In genomic region chr2:145729481-145729880, GRCh38 we compare ENCODE assay signal across 22 cellular contexts.
DNase-seq lines count a peak whose midpoint lies in the region; ATAC-seq, FAIRE-seq and TF ChIP-seq lines count a peak whose summit lies in the region.
"Had no signal": no experiment of that assay in that cellular context is flagged by ENCODE, and none has a peak within 500 bp of the region (broad histone marks: within the 10 kb centered on the region; RNA-seq: fewer than 3 reads in every experiment).

No MANE protein-coding gene starts in this region.

- no peaks in the 10 kb centered on the region for H3K27me3 Mint-ChIP-seq in osteocyte (ENCODE audit: unreplicated experiment)
- H3K27me3 Mint-ChIP-seq: B cell; CD4-positive, alpha-beta T cell had no signal

- ATAC-seq in HepG2 (peak; percentile 46; the same call in 2 of the 3 replicates), right lobe of liver (no peak), left lung (peak; percentile 53), HG03378 (IDR thresholded peaks at IDR 0.05; ENCODE audit: unreplicated experiment) (no peak)
- ATAC-seq: A549; CD8-positive, alpha-beta T cell had no signal

- no TSS peak for BruUV-seq in HepG2 (replicated peaks; lab: Mats Ljungman, UMichigan)

- H3K4me3 Mint-ChIP-seq in osteocyte (ENCODE audit: unreplicated experiment) = no peak overlapping the region
- H3K4me3 Mint-ChIP-seq: B cell; CD4-positive, alpha-beta T cell; CD8-positive, alpha-beta T cell had no signal

- CTCF ChIA-PET in HepG2 (lab: Yijun Ruan, JAX; ENCODE audit: low intra/inter-chr PET ratio, low total read pairs) = no interaction called here

- DNase-seq in HepG2 (ENCODE audit: low spot score) = peak; percentile 34
- no peak for DNase-seq in right lobe of liver
- DNase-seq in left lung = no peak
- DNase-seq in osteocyte (ENCODE audit: extremely low spot score, unreplicated experiment) = no peak
- DNase-seq in H54 (ENCODE audit: insufficient read length, low spot score) = no peak
- no peak for DNase-seq in Karpas-422
- DNase-seq: AML-193; Caco-2; Calu3; CD4-positive, alpha-beta T cell; CD8-positive, alpha-beta T cell; DMS79 treated with DMSO at 0.1 percent for 48 hours; GF-D8 had no signal

- FAIRE-seq in HepG2 (lab: Jason Lieb, UNC) = peak; percentile 18
- FAIRE-seq in H54 (lab: Jason Lieb, UNC) = no peak
- FAIRE-seq: A549, D721Med, G401.6, GM12891 had no signal

- intact Hi-C loops in HepG2 (cut with micrococcal nuclease; ENCODE audit: unreplicated experiment) = no loop called here
- intact Hi-C loops in right lobe of liver (cut with DNase I) = loop anchor here in 1 of 2 donors (10.0 kb wide), 1 partner anchor 595 kb away; no protein-coding TSS in a partner anchor
- intact Hi-C loops in left lung (cut with DNase I) = no loop called here

- H3K4me1 ChIP-seq in HepG2 (ENCODE audit: insufficient read depth, low read length) (peaks cover 25% of the 10 kb centered on the region), right lobe of liver (no peaks in the 10 kb centered on the region), left lung (no peaks in the 10 kb centered on the region), Karpas-422 (ENCODE audit: low read length) (no peaks in the 10 kb centered on the region)
- H3K4me1 ChIP-seq: A549; BLaER1 treated with 17β-estradiol and CSF1 and Interleukin-3, amounts not matched to agents 10 nM and 100 nM; Caco-2 had no signal

- H3K4me3 ChIP-seq in HepG2 (replicated peaks in 1 of 3; ENCODE audit: insufficient read depth in 1 of 3, low read depth in 2 of 3, low read length in 3 of 3) (no peak overlapping the region), right lobe of liver (no peak overlapping the region), left lung (no peak overlapping the region), Karpas-422 (ENCODE audit: low read length) (no peak overlapping the region)
- H3K4me3 ChIP-seq: A549; BLaER1 treated with 17β-estradiol and CSF1 and Interleukin-3, amounts not matched to agents 10 nM and 100 nM had no signal

- TF ChIP-seq POLR2A in HepG2 (IDR thresholded peaks at IDR 0.05; ENCODE audit: insufficient read depth in 1 of 2, low read depth in 2 of 2, low read length in 2 of 2) (no peak), right lobe of liver (IDR thresholded peaks at IDR 0.05) (no peak), H54 (IDR thresholded peaks at IDR 0.05; ENCODE audit: low read depth, low read length) (no peak)

- POLR2A ChIA-PET in HepG2 (lab: Yijun Ruan, JAX) = interaction anchor here (0.8 kb wide), 1 partner anchor 23 kb away, joined by 3 read pairs; no protein-coding TSS in a partner anchor

- no peak overlapping the region for H3K9ac ChIP-seq in HepG2 (ENCODE audit: insufficient read depth, low read depth, low read length)
- H3K9ac ChIP-seq in Karpas-422 (ENCODE audit: low read length) = no peak overlapping the region
- H3K9ac ChIP-seq: BLaER1 treated with 17β-estradiol and CSF1 and Interleukin-3, amounts not matched to agents 10 nM and 100 nM had no signal

- TF ChIP-seq CTCF in HepG2 (CRISPR knock-in tag; IDR thresholded peaks at IDR 0.05) = no peak
- TF ChIP-seq CTCF in right lobe of liver (IDR thresholded peaks at IDR 0.05) = no peak
- TF ChIP-seq CTCF in left lung (IDR thresholded peaks at IDR 0.05) = no peak
- no peak for TF ChIP-seq CTCF in osteocyte (IDR thresholded peaks at IDR 0.05)

- H3K9me3 Mint-ChIP-seq in osteocyte (ENCODE audit: unreplicated experiment) = peaks cover 3% of the 10 kb centered on the region
- H3K9me3 Mint-ChIP-seq: CD4-positive, alpha-beta T cell; CD8-positive, alpha-beta T cell had no signal

- no peak for TF ChIP-seq RAD21 in HepG2 (CRISPR knock-in tag; IDR thresholded peaks at IDR 0.05)

- H3K36me3 ChIP-seq in HepG2 (replicated peaks in 1 of 2; ENCODE audit: control insufficient read depth in 1 of 2, insufficient read depth in 2 of 2, low read length in 2 of 2) = no peaks in the 10 kb centered on the region
- H3K36me3 ChIP-seq in right lobe of liver = no peaks in the 10 kb centered on the region
- H3K36me3 ChIP-seq in left lung = no peaks in the 10 kb centered on the region
- H3K36me3 ChIP-seq in Karpas-422 (ENCODE audit: insufficient read depth, low read length) = no peaks in the 10 kb centered on the region
- H3K36me3 ChIP-seq: BLaER1 treated with 17β-estradiol and CSF1 and Interleukin-3, amounts not matched to agents 10 nM and 100 nM had no signal

- peak overlapping the region; percentile 56 for H2AFZ ChIP-seq in HepG2 (ENCODE audit: low read length)
- no peak overlapping the region for H2AFZ ChIP-seq in Karpas-422 (ENCODE audit: low read length)

- H3K4me1 Mint-ChIP-seq in osteocyte (ENCODE audit: unreplicated experiment) = peaks cover 21% of the 10 kb centered on the region

- H3K4me2 ChIP-seq in HepG2 (ENCODE audit: low read depth, low read length) (peak overlapping the region; percentile 18), Karpas-422 (ENCODE audit: low read depth, low read length, poor library complexity, severe bottlenecking) (no peak overlapping the region)
- H3K4me2 ChIP-seq: A549; BLaER1 treated with 17β-estradiol and CSF1 and Interleukin-3, amounts not matched to agents 10 nM and 100 nM had no signal

- no peak overlapping the region for H3K27ac ChIP-seq in HepG2 (ENCODE audit: extremely low read length, insufficient read depth, low read length)
- H3K27ac ChIP-seq in right lobe of liver = no peak overlapping the region
- no peak overlapping the region for H3K27ac ChIP-seq in left lung
- H3K27ac ChIP-seq in Karpas-422 (ENCODE audit: low read length) = no peak overlapping the region
- H3K27ac ChIP-seq: 22Rv1; A549; BLaER1 treated with 17β-estradiol and CSF1 and Interleukin-3, amounts not matched to agents 10 nM and 100 nM; C4-2B had no signal

- no peaks in the 10 kb centered on the region for H3K27me3 ChIP-seq in HepG2 (ENCODE audit: control insufficient read depth in 1 of 2, insufficient read depth in 2 of 2, low read length in 2 of 2)
- no peaks in the 10 kb centered on the region for H3K27me3 ChIP-seq in right lobe of liver
- H3K27me3 ChIP-seq in left lung = no peaks in the 10 kb centered on the region
- H3K27me3 ChIP-seq in Karpas-422 (ENCODE audit: low read length) = no peaks in the 10 kb centered on the region
- H3K27me3 ChIP-seq: BLaER1 treated with 17β-estradiol and CSF1 and Interleukin-3, amounts not matched to agents 10 nM and 100 nM had no signal

- peak overlapping the region; percentile 67 for H3K27ac Mint-ChIP-seq in osteocyte (ENCODE audit: unreplicated experiment)
- H3K27ac Mint-ChIP-seq: B cell; CD4-positive, alpha-beta T cell; CD8-positive, alpha-beta T cell had no signal

- 30% methylated on average over 5 of the region's 5 CpGs for WGBS in HepG2 (ENCODE audit: low lambda C conversion rate)
- WGBS in right lobe of liver (ENCODE audit: insufficient coverage, low coverage, low lambda C conversion rate, missing lambda C conversion rate) = 60% methylated on average over 5 of the region's 5 CpGs

- peaks cover 3% of the 10 kb centered on the region for H3K36me3 Mint-ChIP-seq in osteocyte (ENCODE audit: unreplicated experiment)
- H3K36me3 Mint-ChIP-seq: CD8-positive, alpha-beta T cell had no signal

- in situ Hi-C loops in HepG2 (cut with HindIII; ENCODE audit: extremely low pct_ligation_motif_present, low pct_unique_long_range_greater_than_20kb) = no loop called here

- no peaks in the 10 kb centered on the region for H3K9me2 ChIP-seq in Karpas-422 (replicated peaks; ENCODE audit: insufficient read depth, low read length)

- no peaks in the 10 kb centered on the region for H3K9me3 ChIP-seq in HepG2 (ENCODE audit: low read length)
- H3K9me3 ChIP-seq in right lobe of liver = no peaks in the 10 kb centered on the region
- H3K9me3 ChIP-seq in left lung = no peaks in the 10 kb centered on the region
- H3K9me3 ChIP-seq in Karpas-422 (ENCODE audit: low read length) = no peaks in the 10 kb centered on the region
- H3K9me3 ChIP-seq: A549; BLaER1 treated with 17β-estradiol and CSF1 and Interleukin-3, amounts not matched to agents 10 nM and 100 nM; Caco-2 had no signal

- no peaks in the 10 kb centered on the region for H3K79me2 ChIP-seq in HepG2 (ENCODE audit: insufficient read depth, low read length)
- no peaks in the 10 kb centered on the region for H3K79me2 ChIP-seq in Karpas-422 (ENCODE audit: low read length)

- H4K20me1 ChIP-seq in HepG2 (ENCODE audit: insufficient read depth, low read length) (no peaks in the 10 kb centered on the region), Karpas-422 (ENCODE audit: insufficient read depth, low read depth, low read length) (no peaks in the 10 kb centered on the region)
- H4K20me1 ChIP-seq: BLaER1 treated with 17β-estradiol and CSF1 and Interleukin-3, amounts not matched to agents 10 nM and 100 nM had no signal

- TF ChIP-seq EP300 in HepG2 (IDR thresholded peaks at IDR 0.05; ENCODE audit: low read depth in 2 of 2, low read length in 2 of 2) (peak in 1 of 2 experiments; percentile 54; a peak in 1 of 4 replicates), HepG2 (CRISPR knock-in tag; IDR thresholded peaks at IDR 0.05; ENCODE audit: borderline replicate concordance) (no peak)

TF ChIP-seq in HepG2, 621 proteins besides CTCF, POLR2A, EP300 and RAD21 (continues in another document):
- TF ChIP-seq NFIC (IDR thresholded peaks at IDR 0.05; ENCODE audit: low read length) (peak; percentile 34; the same call in 1 of the 2 replicates), CCAR2 (optimal IDR thresholded peaks at IDR 0.05; ENCODE audit: low read depth, low read length) (no peak), GATAD2A (CRISPR knock-in tag; IDR thresholded peaks at IDR 0.05) (peak; percentile 39), CEBPG (CRISPR knock-in tag; IDR thresholded peaks at IDR 0.05) (0 out of 2 replicates have a peak, but pooled peaks have one; percentile 23), ISL2 (CRISPR knock-in tag; IDR thresholded peaks at IDR 0.05) (peak; percentile 50; the same call in 1 of the 2 replicates), MAZ (IDR thresholded peaks at IDR 0.05; ENCODE audit: borderline replicate concordance, low read depth, low read length) (no peak), MAZ (CRISPR knock-in tag; IDR thresholded peaks at IDR 0.05; ENCODE audit: low read depth) (no peak)

Comparison
In these comparisons a context has a peak if more than half of its experiments do, and no peak if none do; other contexts are left out.
1. ATAC-seq: peak in HepG2 (single experiment) and left lung (single experiment); none in right lobe of liver (0 of 4) and HG03378 (single experiment).